In genomic region chr3:124329723-124330122, GRCh38 we compare ENCODE assay signal across 8 cellular contexts.
"Had no signal": no experiment of that assay in that cellular context is flagged by ENCODE, and none has a peak within 500 bp of the region (broad histone marks: within the 10 kb centered on the region; RNA-seq: fewer than 3 reads in every experiment).

No MANE protein-coding gene starts in this region.

- H2AFZ ChIP-seq: GM23338 had no signal

- H3K36me3 ChIP-seq: HAP-1 had no signal

- H3K4me1 ChIP-seq: HAP-1 had no signal

- FAIRE-seq: K562 had no signal

- H3K4me3 ChIP-seq: GM23338, HAP-1, K562 had no signal

- H3K4me3 Mint-ChIP-seq: GM23338, HFFc6 had no signal

- H3K4me2 ChIP-seq: GM23338 had no signal

- H3K27ac ChIP-seq: HL-60 had no signal

- H3K9me3 Mint-ChIP-seq: GM23338, HFFc6 had no signal

- ATAC-seq: GM23338, HCT116, K562 had no signal

- H3K4me1 Mint-ChIP-seq: GM23338 had no signal

- DNase-seq: H7, HFFc6, IMR-90 had no signal

- H3K9me3 ChIP-seq: HAP-1 had no signal

- H3K27ac Mint-ChIP-seq: GM23338, HFFc6 had no signal
